ENCODE assay signal across 2 cellular contexts in genomic region chr11:77819921-77820564, GRCh38.
TF ChIP-seq lines count a peak whose summit lies in the region.

No MANE protein-coding gene starts in this region.

TF ChIP-seq in WTC11, 78 proteins besides CTCF, POLR2A, EP300 and RAD21 (continued from another document and continues in another):
- no peak for TF ChIP-seq ATF6 (CRISPR knock-in tag; IDR thresholded peaks at IDR 0.05)
- TF ChIP-seq PRDM15 (CRISPR knock-in tag; IDR thresholded peaks at IDR 0.05) = no peak
- TF ChIP-seq RORB (CRISPR knock-in tag; IDR thresholded peaks at IDR 0.05) = no peak
- peak; percentile 45 for TF ChIP-seq ZNF263 (CRISPR knock-in tag; IDR thresholded peaks at IDR 0.05; ENCODE audit: low read depth)
- no peak for TF ChIP-seq E2F4 (CRISPR knock-in tag; IDR thresholded peaks at IDR 0.05; ENCODE audit: borderline replicate concordance, low read depth)
- TF ChIP-seq ZNF532 (CRISPR knock-in tag; IDR thresholded peaks at IDR 0.05; ENCODE audit: borderline replicate concordance) = no peak
- TF ChIP-seq NFATC4 (CRISPR knock-in tag; IDR thresholded peaks at IDR 0.05) = no peak
- no peak for TF ChIP-seq ZNF138 (CRISPR knock-in tag; conservative IDR thresholded peaks at IDR 0.05)
- TF ChIP-seq ATF2 (CRISPR knock-in tag; IDR thresholded peaks at IDR 0.05; ENCODE audit: borderline replicate concordance, low read depth) = no peak

TF ChIP-seq in HepG2, 621 proteins besides CTCF, POLR2A, EP300 and RAD21 (continued from another document and continues in another):
- TF ChIP-seq HMGXB3 (CRISPR knock-in tag; IDR thresholded peaks at IDR 0.05; ENCODE audit: borderline replicate concordance) (0 out of 2 replicates have a peak, but pooled peaks have one; percentile 6), MNT (IDR thresholded peaks at IDR 0.05) (no peak), ZNF235 (CRISPR knock-in tag; IDR thresholded peaks at IDR 0.05; ENCODE audit: borderline replicate concordance) (peak; percentile 33; the same call in 1 of the 2 replicates), TFAP4 (IDR thresholded peaks at IDR 0.05; ENCODE audit: borderline replicate concordance, low read depth) (no peak), RBM39 (IDR thresholded peaks at IDR 0.05; ENCODE audit: low read depth, low read length, poor library complexity, severe bottlenecking) (peak; percentile 25), SIX1 (CRISPR knock-in tag; IDR thresholded peaks at IDR 0.05; ENCODE audit: borderline replicate concordance) (no peak), HIVEP1 (CRISPR knock-in tag; IDR thresholded peaks at IDR 0.05) (0 out of 2 replicates have a peak, but pooled peaks have one; percentile 3), ZNF260 (CRISPR knock-in tag; IDR thresholded peaks at IDR 0.05; ENCODE audit: borderline replicate concordance, low read depth) (no peak), CREB1 (IDR thresholded peaks at IDR 0.05) (no peak), CREB1 (CRISPR knock-in tag; IDR thresholded peaks at IDR 0.05) (no peak), ZNF790 (CRISPR knock-in tag; IDR thresholded peaks at IDR 0.05; ENCODE audit: borderline replicate concordance) (0 out of 2 replicates have a peak, but pooled peaks have one; percentile 29), RAD51 (IDR thresholded peaks at IDR 0.05; ENCODE audit: borderline replicate concordance) (no peak), SAFB2 (CRISPR knock-in tag; IDR thresholded peaks at IDR 0.05; ENCODE audit: borderline replicate concordance, low read depth) (0 out of 2 replicates have a peak, but pooled peaks have one; percentile 45), ZBTB43 (CRISPR knock-in tag; conservative IDR thresholded peaks at IDR 0.05) (no peak), ZNF142 (CRISPR knock-in tag; IDR thresholded peaks at IDR 0.05) (0 out of 2 replicates have a peak, but pooled peaks have one; percentile 4), JUNB (CRISPR knock-in tag; IDR thresholded peaks at IDR 0.05; ENCODE audit: borderline replicate concordance) (no peak), AGO2 (optimal IDR thresholded peaks at IDR 0.05; ENCODE audit: low read depth, low read length) (peak; percentile 76), STAT5B (CRISPR knock-in tag; IDR thresholded peaks at IDR 0.05) (no peak), IRX3 (CRISPR knock-in tag; IDR thresholded peaks at IDR 0.05; ENCODE audit: borderline replicate concordance, low read depth) (peak; percentile 77; the same call in 1 of the 2 replicates), NFAT5 (CRISPR knock-in tag; IDR thresholded peaks at IDR 0.05) (0 out of 2 replicates have a peak, but pooled peaks have one; percentile 11), NBN (conservative IDR thresholded peaks at IDR 0.05) (no peak), HNRNPL (IDR thresholded peaks at IDR 0.05; ENCODE audit: low read depth, low read length) (no peak), ZNF263 (CRISPR knock-in tag; IDR thresholded peaks at IDR 0.05) (peak; percentile 54), TRAFD1 (CRISPR knock-in tag; IDR thresholded peaks at IDR 0.05; ENCODE audit: borderline replicate concordance) (no peak), ARID2 (CRISPR knock-in tag; IDR thresholded peaks at IDR 0.05; ENCODE audit: borderline replicate concordance) (no peak), RXRA (CRISPR knock-in tag; IDR thresholded peaks at IDR 0.05) (no peak; the same call in 1 of the 2 replicates), ZNF639 (CRISPR knock-in tag; conservative IDR thresholded peaks at IDR 0.05) (no peak), ZNF547 (CRISPR knock-in tag; IDR thresholded peaks at IDR 0.05) (no peak)
